Comparison of ENCODE assay signal across 21 cellular contexts in the genomic region with DNA sequence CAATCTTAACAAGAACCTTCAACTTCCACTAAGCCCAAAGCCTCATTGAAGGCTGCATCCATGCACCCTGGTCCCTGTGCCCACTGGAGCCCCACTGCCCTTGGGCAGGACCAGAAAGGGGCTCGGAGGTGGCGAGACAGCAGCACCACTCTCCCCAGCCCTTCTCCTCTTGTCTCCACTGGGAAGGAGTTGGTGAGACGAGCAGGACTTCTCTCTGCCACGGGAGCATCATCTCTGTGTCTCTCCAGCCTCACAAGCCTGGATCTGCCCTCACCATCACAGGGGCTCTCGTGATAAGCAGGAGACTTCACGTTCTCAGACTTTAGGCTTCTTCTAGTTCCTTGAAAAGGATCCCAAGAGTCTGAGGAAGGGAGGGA. TPM values are rescaled to one million over a fixed set of nuclear protein-coding genes. Genes with fewer than 3 reads are reported as not detected.
DNase-seq lines count a peak whose midpoint lies in the region; ATAC-seq, FAIRE-seq and TF ChIP-seq lines count a peak whose summit lies in the region.
"Had no signal": no experiment of that assay in that cellular context is flagged by ENCODE, and none has a peak within 500 bp of the region (broad histone marks: within the 10 kb centered on the region; RNA-seq: fewer than 3 reads in every experiment).

No MANE protein-coding gene starts in this region.

- TF ChIP-seq CTCF in astrocyte (IDR thresholded peaks at IDR 0.05; ENCODE audit: insufficient read depth, low read depth, low read length) (no peak), osteocyte (IDR thresholded peaks at IDR 0.05) (no peak)

- H3K36me3 Mint-ChIP-seq in astrocyte (ENCODE audit: low read depth, unreplicated experiment) (no peaks in the 10 kb centered on the region), osteocyte (ENCODE audit: unreplicated experiment) (no peaks in the 10 kb centered on the region)
- H3K36me3 Mint-ChIP-seq: activated naive CD8-positive, alpha-beta T cell treated with anti-CD3 and anti-CD28 coated beads, Interleukin-2, amount 10 ng/mL, durations not matched to agents 7 days and 5 days; naive thymus-derived CD8-positive, alpha-beta T cell had no signal

- H2AFZ ChIP-seq in astrocyte (ENCODE audit: low read depth, low read length), result peak overlapping the region; percentile 72

- H4K20me1 ChIP-seq in BLaER1 (no peaks in the 10 kb centered on the region), astrocyte (ENCODE audit: insufficient read depth, low read length) (no peaks in the 10 kb centered on the region)

- no peaks in the 10 kb centered on the region for H3K27me3 ChIP-seq in BLaER1
- H3K27me3 ChIP-seq in astrocyte (ENCODE audit: insufficient read depth, low read length), result no peaks in the 10 kb centered on the region

- FAIRE-seq in astrocyte (lab: Jason Lieb, UNC), result no peak
- FAIRE-seq: frontal cortex, TTC549 had no signal

- H3K4me1 ChIP-seq in BLaER1 (peaks cover 43% of the 10 kb centered on the region), astrocyte (ENCODE audit: insufficient read depth, low read length) (peaks cover 31% of the 10 kb centered on the region)
- H3K4me1 ChIP-seq: left ventricle myocardium inferior, right atrium auricular region had no signal

- no peak overlapping the region for H3K9ac ChIP-seq in BLaER1
- H3K9ac ChIP-seq in astrocyte (ENCODE audit: low read length), result peak overlapping the region; percentile 80

- H3K27me3 Mint-ChIP-seq in astrocyte (ENCODE audit: low read depth, unreplicated experiment) (peaks cover 27% of the 10 kb centered on the region), osteocyte (ENCODE audit: unreplicated experiment) (peaks cover 4% of the 10 kb centered on the region)

- no peaks in the 10 kb centered on the region for H3K9me3 ChIP-seq in BLaER1
- H3K9me3 ChIP-seq in astrocyte (ENCODE audit: insufficient read depth, low read depth, low read length), result no peaks in the 10 kb centered on the region
- H3K9me3 ChIP-seq: left ventricle myocardium inferior, right atrium auricular region had no signal

- H3K27ac ChIP-seq in BLaER1, result no peak overlapping the region
- peak overlapping the region; percentile 88 for H3K27ac ChIP-seq in astrocyte (ENCODE audit: low read depth, low read length)
- H3K27ac ChIP-seq: left ventricle myocardium inferior, right atrium auricular region had no signal

- DNase-seq in astrocyte (ENCODE audit: low read depth) (no peak), osteocyte (ENCODE audit: extremely low spot score, unreplicated experiment) (no peak), COR-L47 (lab: John Stamatoyannopoulos, UW) (no peak), hypothalamus (lab: John Stamatoyannopoulos, UW) (no peak), GM19240 (ENCODE audit: insufficient read length, low spot score) (no peak)
- DNase-seq: activated naive CD8-positive, alpha-beta T cell treated with anti-CD3 and anti-CD28 coated beads, Interleukin-2, amount 10 ng/mL, durations not matched to agents 7 days and 5 days; activated T-cell treated with anti-CD3 and anti-CD28 coated beads, Interleukin-2, amount 50 U/mL, for 24 hours; endodermal cell; Kasumi-1; left ventricle myocardium inferior; stimulated activated CD4-positive, alpha-beta T cell treated with anti-CD3 and anti-CD28 coated beads, Interleukin-4, amount 100 ng/mL, for 1 hour had no signal

- H3K4me1 Mint-ChIP-seq in astrocyte (ENCODE audit: low read depth, unreplicated experiment) (peaks cover 27% of the 10 kb centered on the region), osteocyte (ENCODE audit: unreplicated experiment) (peaks cover 13% of the 10 kb centered on the region)

- H3K4me3 Mint-ChIP-seq in astrocyte (ENCODE audit: unreplicated experiment) (no peak overlapping the region), osteocyte (ENCODE audit: unreplicated experiment) (no peak overlapping the region)
- H3K4me3 Mint-ChIP-seq: activated naive CD8-positive, alpha-beta T cell treated with anti-CD3 and anti-CD28 coated beads, Interleukin-2, amount 10 ng/mL, durations not matched to agents 7 days and 5 days; activated T-cell treated with anti-CD3 and anti-CD28 coated beads, Interleukin-2, amount 50 U/mL, for 24 hours; endodermal cell; naive thymus-derived CD8-positive, alpha-beta T cell had no signal

- H3K36me3 ChIP-seq in BLaER1 (no peaks in the 10 kb centered on the region), astrocyte (ENCODE audit: insufficient read depth, low read length) (no peaks in the 10 kb centered on the region)
- H3K36me3 ChIP-seq: left ventricle myocardium inferior, right atrium auricular region had no signal

- H3K27ac Mint-ChIP-seq in astrocyte (ENCODE audit: unreplicated experiment), result peak overlapping the region; percentile 81
- H3K27ac Mint-ChIP-seq in osteocyte (ENCODE audit: unreplicated experiment), result peak overlapping the region; percentile 80
- H3K27ac Mint-ChIP-seq: activated T-cell treated with anti-CD3 and anti-CD28 coated beads, Interleukin-2, amount 50 U/mL, for 24 hours; endodermal cell had no signal

- no peaks in the 10 kb centered on the region for H3K79me2 ChIP-seq in astrocyte (ENCODE audit: insufficient read depth, low read length)

- H3K4me2 ChIP-seq in BLaER1 (peak overlapping the region; percentile 11; the same call in 1 of the 2 replicates), astrocyte (ENCODE audit: low read length) (peak overlapping the region; percentile 66)

- peak; percentile 13 for ATAC-seq in HG02571 (IDR thresholded peaks at IDR 0.05; ENCODE audit: unreplicated experiment)
- ATAC-seq in HG02763 (IDR thresholded peaks at IDR 0.05; ENCODE audit: unreplicated experiment), result no peak
- ATAC-seq: naive thymus-derived CD8-positive, alpha-beta T cell had no signal

- H3K4me3 ChIP-seq in BLaER1, result no peak overlapping the region
- peak overlapping the region; percentile 15 for H3K4me3 ChIP-seq in astrocyte (ENCODE audit: insufficient read depth, low read depth, low read length)
- H3K4me3 ChIP-seq: left ventricle myocardium inferior, right atrium auricular region had no signal

- H3K9me3 Mint-ChIP-seq in astrocyte (ENCODE audit: unreplicated experiment) (peaks cover 4% of the 10 kb centered on the region), osteocyte (ENCODE audit: unreplicated experiment) (no peaks in the 10 kb centered on the region)
- H3K9me3 Mint-ChIP-seq: activated naive CD8-positive, alpha-beta T cell treated with anti-CD3 and anti-CD28 coated beads, Interleukin-2, amount 10 ng/mL, durations not matched to agents 7 days and 5 days; activated T-cell treated with anti-CD3 and anti-CD28 coated beads, Interleukin-2, amount 50 U/mL, for 24 hours; endodermal cell; naive thymus-derived CD8-positive, alpha-beta T cell had no signal

RNA-seq across cellular contexts. Expression of a gene that starts 7.2 kb away (rescaled TPM):
- total RNA-seq in astrocyte (not detected in 2 replicates), osteocyte (not detected in 2 replicates)
- total RNA-seq: activated naive CD8-positive, alpha-beta T cell treated with anti-CD3 and anti-CD28 coated beads, Interleukin-2, amount 10 ng/mL, durations not matched to agents 7 days and 5 days; Calu3; G401; left ventricle myocardium inferior; naive thymus-derived CD8-positive, alpha-beta T cell; right atrium auricular region; ureter had no signal

RNA-seq across cellular contexts. Expression of a gene that starts 31.4 kb away (rescaled TPM):
- total RNA-seq in astrocyte (35.4 and 37.5 TPM in 2 replicates), osteocyte (27.7 and 28.5 TPM in 2 replicates)
